ENCODE assay signal across 10 cellular contexts in the genomic region with DNA sequence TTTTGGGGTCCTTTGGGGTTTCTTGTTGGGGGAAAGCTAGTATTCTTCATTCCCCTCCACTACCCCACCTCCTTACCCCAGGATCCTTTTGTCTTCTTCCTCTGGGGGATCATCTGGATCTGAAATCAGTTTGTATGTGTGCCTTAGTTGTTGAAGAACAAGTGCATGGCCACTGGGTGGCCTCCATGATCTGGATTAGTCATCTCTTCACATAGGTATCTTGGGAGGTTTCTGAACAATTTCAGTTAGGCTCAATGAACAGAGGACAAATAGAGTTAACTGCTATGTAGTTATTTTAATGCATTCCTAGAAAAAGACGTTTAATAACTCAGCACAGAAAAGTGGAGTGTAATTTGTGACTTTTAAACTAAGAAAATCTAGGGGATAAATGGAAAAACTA.
DNase-seq lines count a peak whose midpoint lies in the region; ATAC-seq and TF ChIP-seq lines count a peak whose summit lies in the region.
"Had no signal": no experiment of that assay in that cellular context is flagged by ENCODE, and none has a peak within 500 bp of the region (broad histone marks: within the 10 kb centered on the region; RNA-seq: fewer than 3 reads in every experiment).

No MANE protein-coding gene starts in this region.

- peak; percentile 25 for TF ChIP-seq CTCF in GM12865 (IDR thresholded peaks at IDR 0.05; ENCODE audit: insufficient read depth, low read depth, low read length, missing control alignments)

- no peaks in the 10 kb centered on the region for H3K9me3 ChIP-seq in NT2/D1 (ENCODE audit: insufficient read depth, low read length)

- no peaks in the 10 kb centered on the region for H3K36me3 ChIP-seq in NT2/D1 (ENCODE audit: insufficient read depth, insufficient read length, low read length)

- H3K9ac ChIP-seq in NT2/D1 (ENCODE audit: insufficient read length, low read depth): no peak overlapping the region

- no peaks in the 10 kb centered on the region for H3K27me3 ChIP-seq in NT2/D1 (ENCODE audit: insufficient read depth, insufficient read length)

- peak; percentile 51 for DNase-seq in GM12865 (ENCODE audit: low read depth)
- peak; percentile 33 for DNase-seq in NT2/D1 (ENCODE audit: low read depth, low spot score)
- peak; percentile 26 for DNase-seq in iPS-NIHi11 (ENCODE audit: low spot score)
- no peak for DNase-seq in nucleus accumbens (lab: John Stamatoyannopoulos, UW)
- DNase-seq in D341Med (ENCODE audit: low spot score): no peak
- no peak for DNase-seq in C1 segment of cervical spinal cord (lab: John Stamatoyannopoulos, UW)
- DNase-seq in activated CD4-positive, alpha-beta T cell treated with anti-CD3 and anti-CD28 coated beads, Interleukin-2, amount 50 U/mL, for 1 hour: no peak

- H3K4me1 ChIP-seq in NT2/D1 (ENCODE audit: insufficient read depth, insufficient read length): no peaks in the 10 kb centered on the region

- H3K4me3 ChIP-seq in GM12865 (ENCODE audit: low read depth, low read length) (no peak overlapping the region), NT2/D1 (ENCODE audit: insufficient read length, low read depth) (no peak overlapping the region)
- H3K4me3 ChIP-seq: lung, SK-N-MC had no signal

- peak; percentile 80 for ATAC-seq in HG02588 (IDR thresholded peaks at IDR 0.05; ENCODE audit: unreplicated experiment)

Comparison
In these comparisons a context has a peak if more than half of its experiments do, and no peak if none do; other contexts are left out.
1. DNase-seq: peak in GM12865 (single experiment), NT2/D1 (single experiment) and iPS-NIHi11 (single experiment); none in nucleus accumbens (0 of 56), D341Med (single experiment), C1 segment of cervical spinal cord (0 of 14) and activated CD4-positive, alpha-beta T cell treated with anti-CD3 and anti-CD28 coated beads, Interleukin-2, amount 50 U/mL, for 1 hour (single experiment).